1 cellular context compared by ENCODE assay signal in genomic region chr5:1325191-1325741, GRCh38.
A peak's percentile ranks its signal among the peaks of the same experiment; 100 is the strongest.
TF ChIP-seq lines count a peak whose summit lies in the region.

No MANE protein-coding gene starts in this region.

TF ChIP-seq in K562, 482 proteins besides CTCF, POLR2A, EP300 and RAD21:
- TF ChIP-seq POLR2G (IDR thresholded peaks at IDR 0.05; ENCODE audit: low read depth, low read length): peak; percentile 21; the same call in 1 of the 2 replicates
- no peak for TF ChIP-seq ZNF239 (CRISPR knock-in tag; IDR thresholded peaks at IDR 0.05)
- no peak for TF ChIP-seq RBM34 (IDR thresholded peaks at IDR 0.05; ENCODE audit: borderline replicate concordance, insufficient read depth, low read length)
- TF ChIP-seq MLX (CRISPR knock-in tag; conservative IDR thresholded peaks at IDR 0.05): no peak
- TF ChIP-seq BRCA1 (IDR thresholded peaks at IDR 0.05): no peak
- TF ChIP-seq BRCA1 (CRISPR knock-in tag; IDR thresholded peaks at IDR 0.05): no peak
